In genomic region chr17:82820278-82821251, GRCh38 we compare ENCODE assay signal across 36 cellular contexts. TPM values are rescaled to one million over a fixed set of nuclear protein-coding genes. Genes with fewer than 3 reads are reported as not detected.
DNase-seq lines count a peak whose midpoint lies in the region; ATAC-seq and TF ChIP-seq lines count a peak whose summit lies in the region.
"Had no signal": no experiment of that assay in that cellular context is flagged by ENCODE, and none has a peak within 500 bp of the region (broad histone marks: within the 10 kb centered on the region; RNA-seq: fewer than 3 reads in every experiment).

No MANE protein-coding gene starts in this region.

- H3K4me1 ChIP-seq in NT2/D1 (ENCODE audit: insufficient read depth, insufficient read length) (peaks cover 7% of the 10 kb centered on the region), sigmoid colon (no peaks in the 10 kb centered on the region)
- H3K4me1 ChIP-seq: SJCRH30, tibial nerve had no signal

- no peak for ATAC-seq in Right ventricle myocardium superior (ENCODE audit: poor library complexity)
- ATAC-seq in stimulated activated memory B cell treated with anti-CD40 and anti-IgM and Interleukin-4, amounts not matched to agents 10 μg/mL and 1 μg/mL and 100 μg/mL, for 72 hours: no peak
- no peak for ATAC-seq in activated T-helper 17 cell treated with anti-CD3 and anti-CD28 coated beads, Interleukin-2, amount 50 U/mL, for 72 hours (replicated peaks)
- no peak for ATAC-seq in GM21526 (IDR thresholded peaks at IDR 0.05; ENCODE audit: low FRiP score, unreplicated experiment)
- ATAC-seq: naive thymus-derived CD8-positive, alpha-beta T cell had no signal

- peak overlapping the region; percentile 31 for H3K27ac Mint-ChIP-seq in stimulated activated memory B cell treated with anti-CD40 and anti-IgM and Interleukin-4, amounts not matched to agents 10 μg/mL and 1 μg/mL and 100 μg/mL, for 72 hours
- H3K27ac Mint-ChIP-seq in activated T-helper 17 cell treated with anti-CD3 and anti-CD28 coated beads, Interleukin-2, amount 50 U/mL, for 72 hours: no peak overlapping the region

- TF ChIP-seq CTCF in sigmoid colon (IDR thresholded peaks at IDR 0.05): no peak

- H3K4me3 ChIP-seq in NT2/D1 (ENCODE audit: insufficient read length, low read depth): no peak overlapping the region
- H3K4me3 ChIP-seq in sigmoid colon: no peak overlapping the region
- H3K4me3 ChIP-seq: SJCRH30, tibial nerve had no signal

- DNase-seq in Right ventricle myocardium superior (peak; percentile 12), cardiac septum (ENCODE audit: low spot score) (no peak), NT2/D1 (ENCODE audit: low read depth, low spot score) (peak; percentile 30), fibroblast of peridontal ligament (ENCODE audit: extremely low read depth) (peak; percentile 10), sigmoid colon (no peak)
- DNase-seq: activated CD4-positive, alpha-beta T cell treated with anti-CD3 and anti-CD28 coated beads for 48 hours; activated T-cell treated with anti-CD3 and anti-CD28 coated beads, Interleukin-2, amount 50 U/mL, for 1 hour; AML-193; caudate nucleus; CD4-positive, alpha-beta memory T cell; cortex of kidney; effector memory CD4-positive, alpha-beta T cell; EL; glutamatergic neuron; islet precursor cell; midbrain; MM.1S; naive thymus-derived CD8-positive, alpha-beta T cell; NCI-H1105 treated with DMSO at 0.1 percent for 48 hours; NCI-H1930; NCI-H446; NCI-H748 treated with DMSO at 0.1 percent for 48 hours; occipital lobe; SJCRH30; stimulated activated CD4-positive, alpha-beta T cell treated with anti-CD3 and anti-CD28 coated beads, Interleukin-4, amount 100 ng/mL, for 1 hour; SW 1271; T1000 had no signal

- intact Hi-C loops in Right ventricle myocardium superior (cut with DNase I): no loop called here
- intact Hi-C loops in cardiac septum (cut with DNase I): no loop called here
- intact Hi-C loops in sigmoid colon (cut with DNase I): no loop called here

- peaks cover 40% of the 10 kb centered on the region for H3K36me3 ChIP-seq in NT2/D1 (ENCODE audit: insufficient read depth, insufficient read length, low read length)
- H3K36me3 ChIP-seq in sigmoid colon: peaks cover 0 to 39% (median 4%) of the 10 kb centered on the region in 4 donors

- H3K27me3 ChIP-seq in NT2/D1 (ENCODE audit: insufficient read depth, insufficient read length) (no peaks in the 10 kb centered on the region), sigmoid colon (no peaks in the 10 kb centered on the region)
- H3K27me3 ChIP-seq: SJCRH30, tibial nerve had no signal

- no peak for TF ChIP-seq EP300 in sigmoid colon (IDR thresholded peaks at IDR 0.05)

- no peak overlapping the region for H3K27ac ChIP-seq in sigmoid colon
- H3K27ac ChIP-seq: SJCRH30, tibial nerve, VCaP had no signal

- no peak overlapping the region for H3K9ac ChIP-seq in NT2/D1 (ENCODE audit: insufficient read length, low read depth)

- H3K9me3 ChIP-seq in NT2/D1 (ENCODE audit: insufficient read depth, low read length): peaks cover 41% of the 10 kb centered on the region
- H3K9me3 ChIP-seq in sigmoid colon: peaks cover 0 to 9% (median 2%) of the 10 kb centered on the region in 4 donors

- H3K9me3 Mint-ChIP-seq in stimulated activated memory B cell treated with anti-CD40 and anti-IgM and Interleukin-4, amounts not matched to agents 10 μg/mL and 1 μg/mL and 100 μg/mL, for 72 hours: peaks cover 5% of the 10 kb centered on the region
- peaks cover 5% of the 10 kb centered on the region for H3K9me3 Mint-ChIP-seq in activated T-helper 17 cell treated with anti-CD3 and anti-CD28 coated beads, Interleukin-2, amount 50 U/mL, for 72 hours

- no peak overlapping the region for H3K4me3 Mint-ChIP-seq in stimulated activated memory B cell treated with anti-CD40 and anti-IgM and Interleukin-4, amounts not matched to agents 10 μg/mL and 1 μg/mL and 100 μg/mL, for 72 hours
- H3K4me3 Mint-ChIP-seq in activated T-helper 17 cell treated with anti-CD3 and anti-CD28 coated beads, Interleukin-2, amount 50 U/mL, for 72 hours: no peak overlapping the region
- H3K4me3 Mint-ChIP-seq: CD4-positive, alpha-beta memory T cell; naive thymus-derived CD8-positive, alpha-beta T cell had no signal

- TF ChIP-seq POLR2A in sigmoid colon (IDR thresholded peaks at IDR 0.05): no peak

- WGBS in sigmoid colon, 2 donors: 96 to 97% methylated on average over 5 of the region's 5 CpGs

- no peaks in the 10 kb centered on the region for H3K27me3 Mint-ChIP-seq in stimulated activated memory B cell treated with anti-CD40 and anti-IgM and Interleukin-4, amounts not matched to agents 10 μg/mL and 1 μg/mL and 100 μg/mL, for 72 hours
- no peaks in the 10 kb centered on the region for H3K27me3 Mint-ChIP-seq in activated T-helper 17 cell treated with anti-CD3 and anti-CD28 coated beads, Interleukin-2, amount 50 U/mL, for 72 hours
- H3K27me3 Mint-ChIP-seq: CD4-positive, alpha-beta memory T cell; naive thymus-derived CD8-positive, alpha-beta T cell had no signal

- peaks cover 58% of the 10 kb centered on the region for H3K36me3 Mint-ChIP-seq in stimulated activated memory B cell treated with anti-CD40 and anti-IgM and Interleukin-4, amounts not matched to agents 10 μg/mL and 1 μg/mL and 100 μg/mL, for 72 hours
- H3K36me3 Mint-ChIP-seq in activated T-helper 17 cell treated with anti-CD3 and anti-CD28 coated beads, Interleukin-2, amount 50 U/mL, for 72 hours (ENCODE audit: low read depth): peaks cover 61% of the 10 kb centered on the region

- peaks cover 24% of the 10 kb centered on the region for H3K4me1 Mint-ChIP-seq in stimulated activated memory B cell treated with anti-CD40 and anti-IgM and Interleukin-4, amounts not matched to agents 10 μg/mL and 1 μg/mL and 100 μg/mL, for 72 hours
- H3K4me1 Mint-ChIP-seq in activated T-helper 17 cell treated with anti-CD3 and anti-CD28 coated beads, Interleukin-2, amount 50 U/mL, for 72 hours: peaks cover 6% of the 10 kb centered on the region

RNA-seq across cellular contexts. Expression of gene ZNF750, which starts 19.3 kb away (rescaled TPM):
- total RNA-seq in Right ventricle myocardium superior (0.13 TPM), cardiac septum (not detected), sigmoid colon (not detected)
- not detected for total RNA-seq in activated T-helper 17 cell treated with anti-CD3 and anti-CD28 coated beads, Interleukin-2, amount 50 U/mL, for 72 hours
- under 1 TPM in 1 of 3 donors, not detected in 2; 0.01 TPM for polyA plus RNA-seq in sigmoid colon
- total RNA-seq: A673; CD4-positive, alpha-beta memory T cell; fibroblast of villous mesenchyme; HT1080; naive thymus-derived CD8-positive, alpha-beta T cell; occipital lobe; RPMI7951; SJCRH30; tibial nerve had no signal
- polyA plus RNA-seq: CD4-positive, alpha-beta memory T cell; naive thymus-derived CD8-positive, alpha-beta T cell had no signal

Comparison
In these comparisons a context has a peak if more than half of its experiments do, and no peak if none do; other contexts are left out.
1. DNase-seq: peak in Right ventricle myocardium superior (single experiment), NT2/D1 (single experiment) and fibroblast of peridontal ligament (single experiment); none in cardiac septum (single experiment) and sigmoid colon (single experiment).